ENCODE assay signal across 1 cellular context in the genomic region with DNA sequence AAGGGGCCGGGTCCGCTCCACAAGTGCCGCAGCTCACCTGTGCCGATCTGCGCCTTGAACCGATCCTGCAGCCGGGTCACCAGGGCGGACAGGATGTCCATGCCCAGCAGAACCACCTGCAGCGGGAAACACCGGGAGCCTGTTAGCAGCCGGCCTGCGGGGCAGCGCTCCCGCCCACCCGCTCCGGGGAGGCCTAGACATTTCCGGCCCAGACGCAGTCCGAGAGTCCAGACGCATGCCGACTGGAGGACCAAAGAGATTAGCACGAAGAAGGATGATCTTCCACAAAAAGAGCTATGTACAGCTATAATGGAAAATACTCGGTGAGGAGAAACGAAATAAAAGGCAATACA.
TF ChIP-seq lines count a peak whose summit lies in the region.

No MANE protein-coding gene starts in this region.

TF ChIP-seq in H1, 55 proteins besides CTCF, POLR2A, EP300 and RAD21:
- TF ChIP-seq, protein P1, sequence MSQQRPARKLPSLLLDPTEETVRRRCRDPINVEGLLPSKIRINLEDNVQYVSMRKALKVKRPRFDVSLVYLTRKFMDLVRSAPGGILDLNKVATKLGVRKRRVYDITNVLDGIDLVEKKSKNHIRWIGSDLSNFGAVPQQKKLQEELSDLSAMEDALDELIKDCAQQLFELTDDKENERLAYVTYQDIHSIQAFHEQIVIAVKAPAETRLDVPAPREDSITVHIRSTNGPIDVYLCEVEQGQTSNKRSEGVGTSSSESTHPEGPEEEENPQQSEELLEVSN (IDR thresholded peaks at IDR 0.05) = no peak
- TF ChIP-seq CHD1 (IDR thresholded peaks at IDR 0.05; ENCODE audit: low read depth, low read length) = no peak
- no peak for TF ChIP-seq NANOG (IDR thresholded peaks at IDR 0.05; ENCODE audit: insufficient read depth, low read depth, low read length, poor library complexity, severe bottlenecking)
- TF ChIP-seq SIN3A (conservative IDR thresholded peaks at IDR 0.05 in 1 of 2, IDR thresholded peaks at IDR 0.05 in 1 of 2; ENCODE audit: low read depth in 1 of 2, low read length in 2 of 2) = peak in 1 of 2 experiments; percentile 58; a peak in 1 of 4 replicates
- no peak for TF ChIP-seq GTF2F1 (IDR thresholded peaks at IDR 0.05; ENCODE audit: borderline replicate concordance, low read depth, low read length)
- TF ChIP-seq SIRT6 (IDR thresholded peaks at IDR 0.05; ENCODE audit: low read length) = no peak
- TF ChIP-seq JUND (IDR thresholded peaks at IDR 0.05; ENCODE audit: low read length) = no peak
- TF ChIP-seq SRF (IDR thresholded peaks at IDR 0.05; ENCODE audit: low read depth, low read length) = no peak
- TF ChIP-seq JUN (IDR thresholded peaks at IDR 0.05; ENCODE audit: low read depth, low read length) = no peak
- no peak for TF ChIP-seq CBX8 (IDR thresholded peaks at IDR 0.05; ENCODE audit: borderline replicate concordance, low read depth, low read length)
- peak; percentile 80 for TF ChIP-seq PHF8 (conservative IDR thresholded peaks at IDR 0.05; ENCODE audit: low read depth, low read length)
- no peak for TF ChIP-seq ATF3 (IDR thresholded peaks at IDR 0.05; ENCODE audit: insufficient read depth, low read depth, low read length)
- no peak for TF ChIP-seq BCL11A (IDR thresholded peaks at IDR 0.05; ENCODE audit: low read depth in 2 of 2, low read length in 2 of 2)
- TF ChIP-seq SAP30 (IDR thresholded peaks at IDR 0.05; ENCODE audit: insufficient read depth, insufficient replicate concordance, low read length) = no peak
- no peak for TF ChIP-seq EGR1 (IDR thresholded peaks at IDR 0.05; ENCODE audit: borderline replicate concordance, low read depth, low read length)
- no peak for TF ChIP-seq CREB1 (IDR thresholded peaks at IDR 0.05)
- no peak for TF ChIP-seq YY1 (IDR thresholded peaks at IDR 0.05; ENCODE audit: low read depth, low read length)
- TF ChIP-seq BACH1 (IDR thresholded peaks at IDR 0.05; ENCODE audit: low read length) = no peak
- TF ChIP-seq KDM5A (IDR thresholded peaks at IDR 0.05; ENCODE audit: low read length) = no peak
- TF ChIP-seq TAF7 (optimal IDR thresholded peaks at IDR 0.05; ENCODE audit: borderline replicate concordance, low read depth, low read length) = no peak
- no peak for TF ChIP-seq SP4 (IDR thresholded peaks at IDR 0.05; ENCODE audit: low read length)
- peak; percentile 75; the same call in 1 of the 2 replicates for TF ChIP-seq POLR2AphosphoS5 (IDR thresholded peaks at IDR 0.05; ENCODE audit: low read depth, low read length)
- TF ChIP-seq KDM1A (IDR thresholded peaks at IDR 0.05; ENCODE audit: borderline replicate concordance, low read length) = no peak
- no peak for TF ChIP-seq CBX5 (IDR thresholded peaks at IDR 0.05; ENCODE audit: low read depth, low read length)
- TF ChIP-seq HDAC2 (IDR thresholded peaks at IDR 0.05; ENCODE audit: borderline replicate concordance in 1 of 2, low read depth in 2 of 2, low read length in 2 of 2) = 0 out of 4 replicates have a peak, but pooled peaks of 1 of the 2 experiments have one; percentile 18
- TF ChIP-seq TEAD4 (IDR thresholded peaks at IDR 0.05; ENCODE audit: low read depth, low read length) = no peak
- no peak for TF ChIP-seq GABPA (IDR thresholded peaks at IDR 0.05; ENCODE audit: borderline replicate concordance, insufficient read depth, low read length)
- no peak for TF ChIP-seq TAF1 (IDR thresholded peaks at IDR 0.05; ENCODE audit: low read depth, low read length)
- TF ChIP-seq NRF1 (IDR thresholded peaks at IDR 0.05; ENCODE audit: low read depth, low read length) = no peak
- no peak for TF ChIP-seq CHD2 (IDR thresholded peaks at IDR 0.05; ENCODE audit: low read length)
- no peak for TF ChIP-seq RFX5 (IDR thresholded peaks at IDR 0.05; ENCODE audit: borderline replicate concordance, low read depth, low read length)
- no peak for TF ChIP-seq CEBPB (IDR thresholded peaks at IDR 0.05; ENCODE audit: low read depth, low read length)
- TF ChIP-seq BRCA1 (IDR thresholded peaks at IDR 0.05; ENCODE audit: low read depth, low read length) = no peak
- peak; percentile 95 for TF ChIP-seq RBBP5 (IDR thresholded peaks at IDR 0.05; ENCODE audit: borderline replicate concordance, low read depth, low read length)
- TF ChIP-seq HDAC6 (IDR thresholded peaks at IDR 0.05; ENCODE audit: low read depth, low read length) = no peak
- TF ChIP-seq KDM4A (IDR thresholded peaks at IDR 0.05; ENCODE audit: low read depth, low read length, severe bottlenecking) = peak; percentile 63
- TF ChIP-seq ASH2L (IDR thresholded peaks at IDR 0.05; ENCODE audit: low read length) = peak; percentile 81
